ENCODE assay signal across 12 cellular contexts in the genomic region with DNA sequence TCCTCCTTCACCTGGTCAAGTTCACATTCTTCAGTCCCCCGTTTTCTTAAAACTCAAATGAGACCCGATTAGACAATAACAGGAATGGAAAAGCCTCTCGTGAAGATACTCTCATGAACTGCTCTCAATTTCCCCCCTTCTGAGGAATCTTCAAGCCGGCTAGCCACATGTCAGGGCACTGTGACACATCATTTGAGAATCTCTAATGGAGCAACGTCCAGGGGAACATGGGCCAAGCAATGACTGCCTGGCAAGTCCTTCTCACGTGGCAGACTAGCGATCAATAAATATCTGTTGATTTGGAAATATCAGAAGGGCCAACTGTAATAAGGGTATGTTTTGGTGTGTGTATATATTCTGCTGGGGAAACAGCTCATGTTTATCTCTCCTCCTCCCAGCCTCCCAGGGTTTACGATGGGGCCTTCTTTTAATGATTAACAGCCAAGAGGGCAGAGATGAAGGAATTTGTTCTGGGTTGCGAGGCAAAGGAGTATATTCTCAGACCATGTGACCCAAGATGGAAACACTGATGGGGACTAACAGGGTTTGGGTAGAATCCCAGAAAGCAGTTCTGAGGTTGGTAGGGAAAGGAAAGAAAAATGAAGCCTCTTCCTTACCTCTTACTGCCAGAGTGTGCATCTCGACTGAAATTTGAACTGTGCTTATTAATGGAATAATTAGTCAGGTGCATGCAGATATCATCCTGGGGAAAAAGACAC.
DNase-seq lines count a peak whose midpoint lies in the region; ATAC-seq and TF ChIP-seq lines count a peak whose summit lies in the region.
"Had no signal": no experiment of that assay in that cellular context is flagged by ENCODE, and none has a peak within 500 bp of the region (broad histone marks: within the 10 kb centered on the region; RNA-seq: fewer than 3 reads in every experiment).

No MANE protein-coding gene starts in this region.

- DNase-seq in COLO668 (lab: John Stamatoyannopoulos, UW; ENCODE audit: unreplicated experiment) (peak; percentile 8), NCI-H526 (lab: John Stamatoyannopoulos, UW) (peak; percentile 45 to 59), fibroblast of mammary gland (ENCODE audit: low read depth) (peak; percentile 84), NOMO-1 treated with dmso at 0.1 percent for 144 hours (lab: John Stamatoyannopoulos, UW; ENCODE audit: unreplicated experiment) (no peak)
- DNase-seq: activated naive CD8-positive, alpha-beta T cell treated with anti-CD3 and anti-CD28 coated beads for 36 hours; NCI-H1417 treated with DMSO at 0.1 percent for 48 hours had no signal

- no peak overlapping the region for H3K4me3 Mint-ChIP-seq in nephron
- H3K4me3 Mint-ChIP-seq in stimulated activated memory B cell treated with anti-CD40 and anti-IgM and Interleukin-4, amounts not matched to agents 10 μg/mL and 1 μg/mL and 100 μg/mL, for 72 hours: no peak overlapping the region
- H3K4me3 Mint-ChIP-seq: activated naive CD8-positive, alpha-beta T cell treated with anti-CD3 and anti-CD28 coated beads for 36 hours had no signal

- H3K4me1 Mint-ChIP-seq in nephron: peaks cover 23% of the 10 kb centered on the region
- peaks cover 14% of the 10 kb centered on the region for H3K4me1 Mint-ChIP-seq in stimulated activated memory B cell treated with anti-CD40 and anti-IgM and Interleukin-4, amounts not matched to agents 10 μg/mL and 1 μg/mL and 100 μg/mL, for 72 hours

- TF ChIP-seq CTCF in fibroblast of mammary gland (conservative IDR thresholded peaks at IDR 0.05; ENCODE audit: control insufficient read depth, insufficient read depth, low read depth, low read length) (no peak), nephron (IDR thresholded peaks at IDR 0.05; ENCODE audit: unreplicated experiment in 3 of 3) (no peak)

- peak overlapping the region; percentile 58 to 88 (median 71) for H3K27ac Mint-ChIP-seq in nephron
- no peak overlapping the region for H3K27ac Mint-ChIP-seq in stimulated activated memory B cell treated with anti-CD40 and anti-IgM and Interleukin-4, amounts not matched to agents 10 μg/mL and 1 μg/mL and 100 μg/mL, for 72 hours
- H3K27ac Mint-ChIP-seq: activated naive CD8-positive, alpha-beta T cell treated with anti-CD3 and anti-CD28 coated beads for 36 hours had no signal

- no peaks in the 10 kb centered on the region for H3K9me3 Mint-ChIP-seq in nephron
- H3K9me3 Mint-ChIP-seq in stimulated activated memory B cell treated with anti-CD40 and anti-IgM and Interleukin-4, amounts not matched to agents 10 μg/mL and 1 μg/mL and 100 μg/mL, for 72 hours: no peaks in the 10 kb centered on the region
- H3K9me3 Mint-ChIP-seq: activated naive CD8-positive, alpha-beta T cell treated with anti-CD3 and anti-CD28 coated beads for 36 hours had no signal

- H3K36me3 Mint-ChIP-seq in nephron (ENCODE audit: low read depth): no peaks in the 10 kb centered on the region
- no peaks in the 10 kb centered on the region for H3K36me3 Mint-ChIP-seq in stimulated activated memory B cell treated with anti-CD40 and anti-IgM and Interleukin-4, amounts not matched to agents 10 μg/mL and 1 μg/mL and 100 μg/mL, for 72 hours
- H3K36me3 Mint-ChIP-seq: activated naive CD8-positive, alpha-beta T cell treated with anti-CD3 and anti-CD28 coated beads for 36 hours had no signal

- H3K4me3 ChIP-seq in fibroblast of mammary gland (ENCODE audit: control insufficient read depth, low read depth, low read length): no peak overlapping the region
- H3K4me3 ChIP-seq: suprapubic skin had no signal

- ATAC-seq in stimulated activated memory B cell treated with anti-CD40 and anti-IgM and Interleukin-4, amounts not matched to agents 10 μg/mL and 1 μg/mL and 100 μg/mL, for 72 hours: no peak
- ATAC-seq in GM19351 (IDR thresholded peaks at IDR 0.05; ENCODE audit: unreplicated experiment): no peak
- no peak for ATAC-seq in HG03520 (IDR thresholded peaks at IDR 0.05; ENCODE audit: unreplicated experiment)
- ATAC-seq: Panc1 had no signal

- peaks cover 56% of the 10 kb centered on the region for H3K27me3 Mint-ChIP-seq in nephron (ENCODE audit: low read depth)
- H3K27me3 Mint-ChIP-seq in stimulated activated memory B cell treated with anti-CD40 and anti-IgM and Interleukin-4, amounts not matched to agents 10 μg/mL and 1 μg/mL and 100 μg/mL, for 72 hours: peaks cover 54% of the 10 kb centered on the region
